In genomic region chr7:108384721-108385483, GRCh38 we compare ENCODE assay signal across 12 cellular contexts.
DNase-seq lines count a peak whose midpoint lies in the region; ATAC-seq and TF ChIP-seq lines count a peak whose summit lies in the region.
"Had no signal": no experiment of that assay in that cellular context is flagged by ENCODE, and none has a peak within 500 bp of the region (broad histone marks: within the 10 kb centered on the region; RNA-seq: fewer than 3 reads in every experiment).

No MANE protein-coding gene starts in this region.

- peak; percentile 24 for TF ChIP-seq CTCF in endothelial cell (IDR thresholded peaks at IDR 0.05; ENCODE audit: unreplicated experiment)
- TF ChIP-seq CTCF in lower leg skin (IDR thresholded peaks at IDR 0.05), result no peak

- intact Hi-C loops in lower leg skin (cut with DNase I; ENCODE audit: low total_unique reads), result no loop called here

- H3K4me3 ChIP-seq in lower leg skin (ENCODE audit: low read depth, poor library complexity, severe bottlenecking), result no peak overlapping the region
- H3K4me3 ChIP-seq: heart left ventricle, prostate gland had no signal

- CTCF ChIA-PET in activated CD4-positive, alpha-beta T cell treated with anti-CD3 and anti-CD28 coated beads, Interleukin-2, amount 10 ng/mL, durations not matched to agents 7 days and 5 days (lab: Charles Lee), result no interaction called here

- no peaks in the 10 kb centered on the region for H3K9me3 Mint-ChIP-seq in endothelial cell (ENCODE audit: unreplicated experiment)
- H3K9me3 Mint-ChIP-seq in activated CD4-positive, alpha-beta T cell treated with anti-CD3 and anti-CD28 coated beads, Interleukin-2, amount 10 ng/mL, durations not matched to agents 7 days and 5 days, result peaks cover 3% of the 10 kb centered on the region

- H3K4me1 Mint-ChIP-seq in endothelial cell (ENCODE audit: unreplicated experiment), result peaks cover 5% of the 10 kb centered on the region
- H3K4me1 Mint-ChIP-seq in activated CD4-positive, alpha-beta T cell treated with anti-CD3 and anti-CD28 coated beads, Interleukin-2, amount 10 ng/mL, durations not matched to agents 7 days and 5 days, result no peaks in the 10 kb centered on the region
- H3K4me1 Mint-ChIP-seq: CD4-positive, CD25-positive, alpha-beta regulatory T cell had no signal

- in situ Hi-C loops in Caki2 (cut with HindIII; ENCODE audit: low pct_unique_long_range_greater_than_20kb, low sequenced_read_pairs), result no loop called here

- peak; percentile 81 for ATAC-seq in GM21360 (IDR thresholded peaks at IDR 0.05; ENCODE audit: unreplicated experiment)
- peak; percentile 73 for ATAC-seq in HG03432 (IDR thresholded peaks at IDR 0.05; ENCODE audit: unreplicated experiment)
- no peak for ATAC-seq in GM18861 (IDR thresholded peaks at IDR 0.05; ENCODE audit: unreplicated experiment)
- ATAC-seq: heart left ventricle had no signal

- peaks cover 3% of the 10 kb centered on the region for H3K27me3 Mint-ChIP-seq in endothelial cell (ENCODE audit: unreplicated experiment)
- H3K27me3 Mint-ChIP-seq in activated CD4-positive, alpha-beta T cell treated with anti-CD3 and anti-CD28 coated beads, Interleukin-2, amount 10 ng/mL, durations not matched to agents 7 days and 5 days, result peaks cover 2% of the 10 kb centered on the region

- DNase-seq in Caki2 (ENCODE audit: low read depth), result peak; percentile 18
- DNase-seq in endothelial cell (ENCODE audit: low spot score), result no peak
- DNase-seq in lower leg skin (ENCODE audit: low spot score in 2 of 2), result no peak
- DNase-seq in activated CD4-positive, alpha-beta T cell treated with anti-CD3 and anti-CD28 coated beads, Interleukin-2, amount 10 ng/mL, durations not matched to agents 7 days and 5 days, result no peak
- no peak for DNase-seq in GDM1 (lab: John Stamatoyannopoulos, UW)
- DNase-seq: aorta; CD4-positive, CD25-positive, alpha-beta regulatory T cell; heart left ventricle had no signal

- no peak overlapping the region for H3K4me3 Mint-ChIP-seq in endothelial cell (ENCODE audit: unreplicated experiment)
- no peak overlapping the region for H3K4me3 Mint-ChIP-seq in activated CD4-positive, alpha-beta T cell treated with anti-CD3 and anti-CD28 coated beads, Interleukin-2, amount 10 ng/mL, durations not matched to agents 7 days and 5 days
- H3K4me3 Mint-ChIP-seq: CD4-positive, CD25-positive, alpha-beta regulatory T cell had no signal

- H3K27ac Mint-ChIP-seq in endothelial cell (ENCODE audit: unreplicated experiment), result no peak overlapping the region
- no peak overlapping the region for H3K27ac Mint-ChIP-seq in activated CD4-positive, alpha-beta T cell treated with anti-CD3 and anti-CD28 coated beads, Interleukin-2, amount 10 ng/mL, durations not matched to agents 7 days and 5 days
- H3K27ac Mint-ChIP-seq: CD4-positive, CD25-positive, alpha-beta regulatory T cell had no signal

- H3K36me3 Mint-ChIP-seq in endothelial cell (ENCODE audit: low read depth, unreplicated experiment), result no peaks in the 10 kb centered on the region
- no peaks in the 10 kb centered on the region for H3K36me3 Mint-ChIP-seq in activated CD4-positive, alpha-beta T cell treated with anti-CD3 and anti-CD28 coated beads, Interleukin-2, amount 10 ng/mL, durations not matched to agents 7 days and 5 days (ENCODE audit: low read depth)
- H3K36me3 Mint-ChIP-seq: CD4-positive, CD25-positive, alpha-beta regulatory T cell had no signal

- WGBS in lower leg skin, 2 donors, result 67 to 72% methylated on average over 5 of the region's 5 CpGs

- no peak for TF ChIP-seq POLR2A in lower leg skin (IDR thresholded peaks at IDR 0.05)

- POLR2A ChIA-PET in activated CD4-positive, alpha-beta T cell treated with anti-CD3 and anti-CD28 coated beads, Interleukin-2, amount 10 ng/mL, durations not matched to agents 7 days and 5 days (lab: Charles Lee), result no interaction called here
